In genomic region chr3:49813497-49814174, GRCh38 we compare ENCODE assay signal across 9 cellular contexts. TPM values are rescaled to one million over a fixed set of nuclear protein-coding genes. Genes with fewer than 3 reads are reported as not detected.
DNase-seq lines count a peak whose midpoint lies in the region; ATAC-seq and TF ChIP-seq lines count a peak whose summit lies in the region.
"Had no signal": no experiment of that assay in that cellular context is flagged by ENCODE, and none has a peak within 500 bp of the region (broad histone marks: within the 10 kb centered on the region; RNA-seq: fewer than 3 reads in every experiment).

A gene with protein sequence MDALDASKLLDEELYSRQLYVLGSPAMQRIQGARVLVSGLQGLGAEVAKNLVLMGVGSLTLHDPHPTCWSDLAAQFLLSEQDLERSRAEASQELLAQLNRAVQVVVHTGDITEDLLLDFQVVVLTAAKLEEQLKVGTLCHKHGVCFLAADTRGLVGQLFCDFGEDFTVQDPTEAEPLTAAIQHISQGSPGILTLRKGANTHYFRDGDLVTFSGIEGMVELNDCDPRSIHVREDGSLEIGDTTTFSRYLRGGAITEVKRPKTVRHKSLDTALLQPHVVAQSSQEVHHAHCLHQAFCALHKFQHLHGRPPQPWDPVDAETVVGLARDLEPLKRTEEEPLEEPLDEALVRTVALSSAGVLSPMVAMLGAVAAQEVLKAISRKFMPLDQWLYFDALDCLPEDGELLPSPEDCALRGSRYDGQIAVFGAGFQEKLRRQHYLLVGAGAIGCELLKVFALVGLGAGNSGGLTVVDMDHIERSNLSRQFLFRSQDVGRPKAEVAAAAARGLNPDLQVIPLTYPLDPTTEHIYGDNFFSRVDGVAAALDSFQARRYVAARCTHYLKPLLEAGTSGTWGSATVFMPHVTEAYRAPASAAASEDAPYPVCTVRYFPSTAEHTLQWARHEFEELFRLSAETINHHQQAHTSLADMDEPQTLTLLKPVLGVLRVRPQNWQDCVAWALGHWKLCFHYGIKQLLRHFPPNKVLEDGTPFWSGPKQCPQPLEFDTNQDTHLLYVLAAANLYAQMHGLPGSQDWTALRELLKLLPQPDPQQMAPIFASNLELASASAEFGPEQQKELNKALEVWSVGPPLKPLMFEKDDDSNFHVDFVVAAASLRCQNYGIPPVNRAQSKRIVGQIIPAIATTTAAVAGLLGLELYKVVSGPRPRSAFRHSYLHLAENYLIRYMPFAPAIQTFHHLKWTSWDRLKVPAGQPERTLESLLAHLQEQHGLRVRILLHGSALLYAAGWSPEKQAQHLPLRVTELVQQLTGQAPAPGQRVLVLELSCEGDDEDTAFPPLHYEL (minus strand): TSS chr3:49813953. CDS start chr3:49813787, 166 bp downstream.

- H3K9me3 ChIP-seq in effector memory CD4-positive, alpha-beta T cell (ENCODE audit: control insufficient read depth, low read length), result no peaks in the 10 kb centered on the region
- no peaks in the 10 kb centered on the region for H3K9me3 ChIP-seq in upper lobe of right lung
- H3K9me3 ChIP-seq: A549 had no signal

- DNase-seq in DMS153 (lab: John Stamatoyannopoulos, UW), result peak; percentile 16
- DNase-seq in DMS153 treated with DMSO at 0.1 percent for 48 hours (lab: John Stamatoyannopoulos, UW; ENCODE audit: unreplicated experiment), result no peak
- peak; percentile 60 for DNase-seq in UCSD-AML1 (lab: John Stamatoyannopoulos, UW; ENCODE audit: unreplicated experiment)
- peak in 1 of 3 donors; percentile 14 for DNase-seq in effector memory CD4-positive, alpha-beta T cell
- peak; percentile 60 for DNase-seq in mucosa of gallbladder (ENCODE audit: low spot score)
- DNase-seq in upper lobe of right lung, result no peak

- H3K36me3 ChIP-seq in effector memory CD4-positive, alpha-beta T cell (ENCODE audit: control insufficient read depth, insufficient read depth, low read length), result peaks cover 31% of the 10 kb centered on the region
- H3K36me3 ChIP-seq in upper lobe of right lung, result peaks cover 31% of the 10 kb centered on the region

- peak within 1 kb of the TSS; percentile 62 for H3K4me3 ChIP-seq in effector memory CD4-positive, alpha-beta T cell (ENCODE audit: insufficient read depth, low read depth, low read length, poor library complexity, severe bottlenecking)
- H3K4me3 ChIP-seq in upper lobe of right lung, result peak within 1 kb of the TSS; percentile 66
- H3K4me3 ChIP-seq: A549 had no signal

- peak within 1 kb of the TSS; percentile 73 for H3K27ac ChIP-seq in effector memory CD4-positive, alpha-beta T cell (ENCODE audit: insufficient read depth, low read length, poor library complexity, severe bottlenecking)
- H3K27ac ChIP-seq in upper lobe of right lung, result peak within 1 kb of the TSS; percentile 89
- H3K27ac ChIP-seq: A549 had no signal

- H3K4me1 ChIP-seq in effector memory CD4-positive, alpha-beta T cell (ENCODE audit: control insufficient read depth, insufficient read depth, low read length, poor library complexity, severe bottlenecking), result peaks cover 12% of the 10 kb centered on the region
- H3K4me1 ChIP-seq in upper lobe of right lung, result peaks cover 27% of the 10 kb centered on the region
- H3K4me1 ChIP-seq: A549 had no signal

- intact Hi-C loops in upper lobe of right lung (cut with DNase I), result no loop called here

- no peaks in the 10 kb centered on the region for H3K27me3 ChIP-seq in effector memory CD4-positive, alpha-beta T cell (replicated peaks; ENCODE audit: control insufficient read depth, insufficient read depth, low read length, poor library complexity, severe bottlenecking)
- no peaks in the 10 kb centered on the region for H3K27me3 ChIP-seq in upper lobe of right lung

- TF ChIP-seq CTCF in upper lobe of right lung (IDR thresholded peaks at IDR 0.05), result no peak

- peak; percentile 68 for ATAC-seq in HG03354 (IDR thresholded peaks at IDR 0.05; ENCODE audit: poor library complexity, severe bottlenecking, unreplicated experiment)
- peak; percentile 92 for ATAC-seq in upper lobe of right lung
- ATAC-seq in HG03565 (IDR thresholded peaks at IDR 0.05; ENCODE audit: unreplicated experiment), result no peak

RNA-seq across cellular contexts. Expression of the gene that starts here (rescaled TPM):
- total RNA-seq in mucosa of gallbladder (122 TPM), upper lobe of right lung (110 TPM)

Comparison
In these comparisons a context has a peak if more than half of its experiments do, and no peak if none do; other contexts are left out.
1. DNase-seq: peak in DMS153 (single experiment), UCSD-AML1 (single experiment) and mucosa of gallbladder (single experiment); none in DMS153 treated with DMSO at 0.1 percent for 48 hours (single experiment) and upper lobe of right lung (single experiment).